ENCODE assay signal across 15 cellular contexts in genomic region chr1:194045416-194045815, GRCh38.
DNase-seq lines count a peak whose midpoint lies in the region; ATAC-seq and TF ChIP-seq lines count a peak whose summit lies in the region.
"Had no signal": no experiment of that assay in that cellular context is flagged by ENCODE, and none has a peak within 500 bp of the region (broad histone marks: within the 10 kb centered on the region; RNA-seq: fewer than 3 reads in every experiment).

No MANE protein-coding gene starts in this region.

- DNase-seq in AG04450 (ENCODE audit: low read depth, low spot score) (peak; percentile 23), HFF-Myc (ENCODE audit: extremely low read depth, low read depth) (peak; percentile 7), amniotic epithelial cell (ENCODE audit: low read depth) (peak; percentile 81), kidney glomerular epithelial cell (lab: John Stamatoyannopoulos, UW) (peak; percentile 55), posterior vena cava (ENCODE audit: low spot score) (no peak), mucosa of descending colon (no peak)
- no peak for DNase-seq in stimulated activated CD4-positive, alpha-beta T cell treated with anti-CD3 and anti-CD28 coated beads, Interleukin-4, amount 100 ng/mL, for 4 hours
- DNase-seq: activated naive CD4-positive, alpha-beta T cell treated with Interleukin-2 at 50 U/mL for 16 hours; brain microvascular endothelial cell; Kasumi-1; left cardiac atrium; NCI-H1105 treated with DMSO at 0.1 percent for 48 hours; NCI-H524 had no signal

- CTCF ChIA-PET in AG04450 (lab: Charles Lee) = no interaction called here

- H3K36me3 ChIP-seq in mucosa of descending colon (ENCODE audit: low read depth) = no peaks in the 10 kb centered on the region
- H3K36me3 ChIP-seq: brain microvascular endothelial cell had no signal

- POLR2A ChIA-PET in AG04450 (lab: Yijun Ruan, JAX) = no interaction called here

- H3K27me3 ChIP-seq in AG04450 (ENCODE audit: control insufficient read depth, insufficient read depth, low read length) = no peaks in the 10 kb centered on the region
- H3K27me3 ChIP-seq: brain microvascular endothelial cell had no signal

- intact Hi-C loops in posterior vena cava (cut with DNase I) = no loop called here
- intact Hi-C loops in mucosa of descending colon (cut with DNase I, micrococcal nuclease) = no loop called here

- H3K4me1 ChIP-seq in mucosa of descending colon (ENCODE audit: low read depth) = no peaks in the 10 kb centered on the region

- TF ChIP-seq CTCF in AG04450 (IDR thresholded peaks at IDR 0.05; ENCODE audit: low read depth, low read length) (no peak), HFF-Myc (IDR thresholded peaks at IDR 0.05; ENCODE audit: low read depth, low read length, missing control alignments) (no peak), mucosa of descending colon (IDR thresholded peaks at IDR 0.05) (no peak)

- H3K4me3 ChIP-seq in AG04450 (ENCODE audit: low read depth, low read length) (no peak overlapping the region), HFF-Myc (replicated peaks; ENCODE audit: low read depth, low read length) (no peak overlapping the region), mucosa of descending colon (no peak overlapping the region)

- no peak for ATAC-seq in mucosa of descending colon
- ATAC-seq in HG02970 (IDR thresholded peaks at IDR 0.05; ENCODE audit: low FRiP score, unreplicated experiment) = no peak
- ATAC-seq: left cardiac atrium had no signal

- no peaks in the 10 kb centered on the region for H3K9me3 ChIP-seq in AG04450 (ENCODE audit: control insufficient read depth, insufficient read depth, low read length)
- H3K9me3 ChIP-seq in mucosa of descending colon = no peaks in the 10 kb centered on the region

- H3K27ac ChIP-seq in AG04450 (ENCODE audit: low read depth, low read length) = no peak overlapping the region
- H3K27ac ChIP-seq: VCaP had no signal

Comparison
In these comparisons a context has a peak if more than half of its experiments do, and no peak if none do; other contexts are left out.
1. DNase-seq: peak in AG04450 (single experiment), HFF-Myc (single experiment), amniotic epithelial cell (single experiment) and kidney glomerular epithelial cell (single experiment); none in posterior vena cava (single experiment), mucosa of descending colon (0 of 3) and stimulated activated CD4-positive, alpha-beta T cell treated with anti-CD3 and anti-CD28 coated beads, Interleukin-4, amount 100 ng/mL, for 4 hours (0 of 2).